Comparison of ENCODE assay signal across 8 cellular contexts in the genomic region with DNA sequence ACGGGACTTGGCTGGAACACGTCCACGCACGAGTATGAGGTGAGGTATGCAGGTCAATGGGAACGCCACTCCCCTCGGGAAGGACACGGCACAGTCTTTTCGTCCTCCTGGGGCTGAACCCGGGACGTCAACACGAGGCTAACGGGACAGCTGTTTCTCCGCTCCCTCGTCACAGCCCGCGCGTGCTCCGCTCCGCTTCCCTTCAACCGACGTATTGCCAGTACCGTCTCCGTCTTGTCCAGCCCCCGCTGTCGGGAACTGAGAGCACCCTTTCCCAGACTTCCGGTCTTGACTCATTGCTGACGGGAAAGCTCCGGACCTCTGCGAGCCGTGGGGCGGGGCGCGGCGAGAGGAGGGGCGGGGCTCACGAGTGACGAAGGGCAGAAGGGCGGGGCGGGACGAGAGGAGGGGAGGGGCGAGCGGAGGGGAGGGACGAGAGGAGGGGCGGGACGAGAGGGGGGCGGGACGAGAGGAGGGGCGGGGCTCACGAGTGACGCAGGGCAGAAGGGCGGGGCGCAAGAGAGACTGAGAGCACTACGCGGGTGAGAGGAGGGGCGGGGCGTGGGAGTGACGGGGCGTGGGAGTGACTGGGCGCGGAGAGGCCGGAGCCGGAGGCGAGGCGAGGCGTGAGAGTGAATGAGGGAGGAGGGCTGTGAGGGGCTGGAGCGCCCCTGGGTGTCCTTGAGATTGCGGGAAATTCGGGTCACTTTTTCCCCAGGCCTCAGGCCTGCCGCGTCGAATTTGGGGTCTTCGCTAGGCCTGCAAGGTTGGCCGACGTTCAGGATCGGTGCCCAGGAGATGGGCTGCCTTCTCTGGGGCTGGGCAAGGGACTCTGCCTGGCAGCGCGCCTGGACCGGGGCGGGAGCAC. TPM values are rescaled to one million over a fixed set of nuclear protein-coding genes. Genes with fewer than 3 reads are reported as not detected.
A peak's percentile ranks its signal among the peaks of the same experiment; 100 is the strongest.
DNase-seq lines count a peak whose midpoint lies in the region; ATAC-seq and TF ChIP-seq lines count a peak whose summit lies in the region.

No MANE protein-coding gene starts in this region.

- DNase-seq in GM13976 (ENCODE audit: low spot score) = peak; percentile 96
- peak; percentile 59 for DNase-seq in NCI-H1436 treated with DMSO at 0.1 percent for 48 hours (lab: John Stamatoyannopoulos, UW)
- DNase-seq in SW480 (ENCODE audit: low spot score) = peak; percentile 93
- peak; percentile 99 for DNase-seq in adipocyte (ENCODE audit: low read depth)
- peak; percentile 99 for DNase-seq in cardiac septum (ENCODE audit: low spot score)
- DNase-seq in pons (ENCODE audit: low spot score) = peak; percentile 97
- DNase-seq in transverse colon = peak; percentile 99

- no peaks in the 10 kb centered on the region for H3K9me3 ChIP-seq in adipocyte (ENCODE audit: control insufficient read depth, low read length)
- no peaks in the 10 kb centered on the region for H3K9me3 ChIP-seq in transverse colon

- no peaks in the 10 kb centered on the region for H3K36me3 ChIP-seq in adipocyte (ENCODE audit: control insufficient read depth, insufficient read depth, low read length, severe bottlenecking)
- H3K36me3 ChIP-seq in transverse colon = no peaks in the 10 kb centered on the region

- intact Hi-C loops in cardiac septum (cut with DNase I) (loop anchor here (5.0 to 10.0 kb wide), 3 partner anchors 78 to 345 kb away; a partner anchor contains a TSS), transverse colon (cut with DNase I; ENCODE audit: low total_unique reads) (loop anchor here (5.0 kb wide), 1 partner anchor 183 kb away; no protein-coding TSS in a partner anchor)

- no peaks in the 10 kb centered on the region for H3K27me3 ChIP-seq in adipocyte (replicated peaks; ENCODE audit: control insufficient read depth, insufficient read depth, low read length)
- no peaks in the 10 kb centered on the region for H3K27me3 ChIP-seq in transverse colon

- H3K4me3 ChIP-seq in adipocyte (ENCODE audit: low read length) (peak overlapping the region; percentile 94), transverse colon (peak overlapping the region; percentile 42 to 55 (median 52))

- peaks cover 10% of the 10 kb centered on the region for H3K4me1 ChIP-seq in adipocyte (ENCODE audit: control insufficient read depth, insufficient read depth, low read length)
- peaks cover 0 to 12% (median 8%) of the 10 kb centered on the region in 4 donors for H3K4me1 ChIP-seq in transverse colon

- ATAC-seq in HG02852 (IDR thresholded peaks at IDR 0.05; ENCODE audit: unreplicated experiment) = peak; percentile 75

- TF ChIP-seq CTCF in GM13976 (IDR thresholded peaks at IDR 0.05; ENCODE audit: borderline replicate concordance, control extremely low read depth, extremely low read depth, insufficient read depth, missing control alignments) (no peak), transverse colon (IDR thresholded peaks at IDR 0.05) (no peak)

- in situ Hi-C loops in GM13976 (cut with MboI; ENCODE audit: low sequenced_read_pairs, unreplicated experiment) (no loop called here), transverse colon (cut with MboI; ENCODE audit: low pct_ligation_motif_present in 1 of 4, low pct_unique_long_range_greater_than_20kb in 1 of 4, low sequenced_read_pairs in 3 of 4) (loop anchor here in 2 of 4 donors (10.0 to 25.0 kb wide), 2 partner anchors 165 to 178 kb away; a partner anchor contains a TSS)

- peak; percentile 100 for TF ChIP-seq EP300 in transverse colon (IDR thresholded peaks at IDR 0.05; ENCODE audit: low read depth)

- peak overlapping the region; percentile 83 to 91 (median 88) for H3K27ac ChIP-seq in transverse colon

- 0% methylated on average over 7 to 59 of the region's 79 CpGs for WGBS in transverse colon (ENCODE audit: low coverage in 1 of 2), 2 donors

- TF ChIP-seq POLR2A in transverse colon (IDR thresholded peaks at IDR 0.05) = peak; percentile 94

- H3K9ac ChIP-seq in adipocyte (ENCODE audit: low read length) = peak overlapping the region; percentile 93

RNA-seq across cellular contexts. Expression of a gene that starts 22.2 kb away (rescaled TPM):
- total RNA-seq in cardiac septum (not detected), transverse colon (not detected)

Comparison
In these comparisons a context has a peak if more than half of its experiments do, and no peak if none do; other contexts are left out.
1. Peak in every context shown above with its lines: DNase-seq, ATAC-seq, H3K4me3 ChIP-seq and H3K27ac ChIP-seq.